In genomic region chr14:103880334-103880985, GRCh38 we compare ENCODE assay signal across 8 cellular contexts. TPM values are rescaled to one million over a fixed set of nuclear protein-coding genes. Genes with fewer than 3 reads are reported as not detected.
DNase-seq lines count a peak whose midpoint lies in the region; ATAC-seq, FAIRE-seq and TF ChIP-seq lines count a peak whose summit lies in the region.

No MANE protein-coding gene starts in this region.

- no peaks in the 10 kb centered on the region for H3K9me3 Mint-ChIP-seq in activated T-helper 1 cell treated with anti-CD3 and anti-CD28 coated beads, Interleukin-12 subunit alpha, Interleukin-12 subunit beta, Interleukin-2, Interleukin-4 antibody, amounts not matched to agents 30 ng/mL and 10 ng/mL and 1 ng/mL, durations not matched to agents 14 hours and 24 hours and 36 hours

- H3K9ac ChIP-seq in rectal smooth muscle tissue (ENCODE audit: low read length), result peak overlapping the region; percentile 27

- H3K27me3 ChIP-seq in HL-60 (ENCODE audit: insufficient read depth, poor library complexity, severe bottlenecking) (peaks cover 28% of the 10 kb centered on the region), rectal smooth muscle tissue (ENCODE audit: control insufficient read depth, insufficient read depth, low read length) (no peaks in the 10 kb centered on the region)

- H3K4me1 ChIP-seq in rectal smooth muscle tissue (ENCODE audit: control insufficient read depth, insufficient read depth, low read length), result peaks cover 27% of the 10 kb centered on the region

- DNase-seq in AG09309 (ENCODE audit: low read depth), result peak; percentile 31
- peak in 1 of 2 experiments; percentile 75 for DNase-seq in HL-60 (ENCODE audit: low read depth in 1 of 2, low spot score in 1 of 2)
- no peak for DNase-seq in activated T-helper 1 cell treated with anti-CD3 and anti-CD28 coated beads, Interleukin-12 subunit alpha, Interleukin-12 subunit beta, Interleukin-2, Interleukin-4 antibody, amounts not matched to agents 30 ng/mL and 10 ng/mL and 1 ng/mL, durations not matched to agents 14 hours and 24 hours and 36 hours (ENCODE audit: low spot score)
- DNase-seq in glomerular visceral epithelial cell (ENCODE audit: extremely low spot score), result peak; percentile 90
- DNase-seq in GM12892 (ENCODE audit: insufficient read length), result no peak
- no peak for DNase-seq in activated CD4-positive, alpha-beta T cell treated with anti-CD3 and anti-CD28 coated beads, Interleukin-2, amount 50 U/mL, for 4 hours

- peaks cover 2% of the 10 kb centered on the region for H3K27me3 Mint-ChIP-seq in activated T-helper 1 cell treated with anti-CD3 and anti-CD28 coated beads, Interleukin-12 subunit alpha, Interleukin-12 subunit beta, Interleukin-2, Interleukin-4 antibody, amounts not matched to agents 30 ng/mL and 10 ng/mL and 1 ng/mL, durations not matched to agents 14 hours and 24 hours and 36 hours (ENCODE audit: insufficient read depth)

- no peak for TF ChIP-seq POLR2A in GM12892 (IDR thresholded peaks at IDR 0.05; ENCODE audit: low read depth, low read length)

- H3K27ac ChIP-seq in HL-60 (replicated peaks) (no peak overlapping the region), rectal smooth muscle tissue (ENCODE audit: low read depth, low read length) (no peak overlapping the region)

- H3K4me1 Mint-ChIP-seq in activated T-helper 1 cell treated with anti-CD3 and anti-CD28 coated beads, Interleukin-12 subunit alpha, Interleukin-12 subunit beta, Interleukin-2, Interleukin-4 antibody, amounts not matched to agents 30 ng/mL and 10 ng/mL and 1 ng/mL, durations not matched to agents 14 hours and 24 hours and 36 hours (ENCODE audit: low read depth), result peaks cover 5% of the 10 kb centered on the region

- peak overlapping the region; percentile 42 for H3K4me3 Mint-ChIP-seq in activated T-helper 1 cell treated with anti-CD3 and anti-CD28 coated beads, Interleukin-12 subunit alpha, Interleukin-12 subunit beta, Interleukin-2, Interleukin-4 antibody, amounts not matched to agents 30 ng/mL and 10 ng/mL and 1 ng/mL, durations not matched to agents 14 hours and 24 hours and 36 hours

- TF ChIP-seq CTCF in AG09309 (IDR thresholded peaks at IDR 0.05; ENCODE audit: control insufficient read depth, insufficient read depth, low read depth, low read length, missing control alignments) (no peak), HL-60 (IDR thresholded peaks at IDR 0.05; ENCODE audit: insufficient read depth, low read length) (no peak)

- no peak overlapping the region for H3K27ac Mint-ChIP-seq in activated T-helper 1 cell treated with anti-CD3 and anti-CD28 coated beads, Interleukin-12 subunit alpha, Interleukin-12 subunit beta, Interleukin-2, Interleukin-4 antibody, amounts not matched to agents 30 ng/mL and 10 ng/mL and 1 ng/mL, durations not matched to agents 14 hours and 24 hours and 36 hours

- no peak for ATAC-seq in GM19023 (IDR thresholded peaks at IDR 0.05; ENCODE audit: unreplicated experiment)

- no peak for FAIRE-seq in GM12892 (lab: Jason Lieb, UNC)

- H3K36me3 Mint-ChIP-seq in activated T-helper 1 cell treated with anti-CD3 and anti-CD28 coated beads, Interleukin-12 subunit alpha, Interleukin-12 subunit beta, Interleukin-2, Interleukin-4 antibody, amounts not matched to agents 30 ng/mL and 10 ng/mL and 1 ng/mL, durations not matched to agents 14 hours and 24 hours and 36 hours (ENCODE audit: low read depth), result no peaks in the 10 kb centered on the region

- intact Hi-C loops in activated T-helper 1 cell treated with anti-CD3 and anti-CD28 coated beads, Interleukin-12 subunit alpha, Interleukin-12 subunit beta, Interleukin-2, Interleukin-4 antibody, amounts not matched to agents 30 ng/mL and 10 ng/mL and 1 ng/mL, durations not matched to agents 14 hours and 24 hours and 36 hours (cut with micrococcal nuclease), result no loop called here

- no peaks in the 10 kb centered on the region for H3K36me3 ChIP-seq in rectal smooth muscle tissue (ENCODE audit: control insufficient read depth, insufficient read depth, low read length)

- H3K4me3 ChIP-seq in AG09309 (ENCODE audit: control insufficient read depth, low read depth, low read length) (no peak overlapping the region; the same call in none of the 2 replicates), HL-60 (replicated peaks; ENCODE audit: insufficient read depth, low read length) (0 out of 2 replicates have a peak overlapping the region, but pooled peaks have one; percentile 7), rectal smooth muscle tissue (ENCODE audit: low read length) (peak overlapping the region; percentile 64)

RNA-seq across cellular contexts. Expression of gene PPP1R13B, which starts 33.1 kb away (rescaled TPM):
- 9.6 and 9.8 TPM in 2 replicates for total RNA-seq in activated T-helper 1 cell treated with anti-CD3 and anti-CD28 coated beads, Interleukin-12 subunit alpha, Interleukin-12 subunit beta, Interleukin-2, Interleukin-4 antibody, amounts not matched to agents 30 ng/mL and 10 ng/mL and 1 ng/mL, durations not matched to agents 14 hours and 24 hours and 36 hours
- polyA plus RNA-seq in GM12892 (2012; ENCODE audit: missing spikeins), result 3.6 TPM

RNA-seq across cellular contexts. Expression of gene TDRD9, which starts 47.8 kb away (rescaled TPM):
- not detected in 2 replicates for total RNA-seq in activated T-helper 1 cell treated with anti-CD3 and anti-CD28 coated beads, Interleukin-12 subunit alpha, Interleukin-12 subunit beta, Interleukin-2, Interleukin-4 antibody, amounts not matched to agents 30 ng/mL and 10 ng/mL and 1 ng/mL, durations not matched to agents 14 hours and 24 hours and 36 hours
- not detected for polyA plus RNA-seq in GM12892 (2012; ENCODE audit: missing spikeins)

Comparison
In these comparisons a context has a peak if more than half of its experiments do, and no peak if none do; other contexts are left out.
1. DNase-seq: peak in AG09309 (single experiment) and glomerular visceral epithelial cell (single experiment); none in activated T-helper 1 cell treated with anti-CD3 and anti-CD28 coated beads, Interleukin-12 subunit alpha, Interleukin-12 subunit beta, Interleukin-2, Interleukin-4 antibody, amounts not matched to agents 30 ng/mL and 10 ng/mL and 1 ng/mL, durations not matched to agents 14 hours and 24 hours and 36 hours (single experiment), GM12892 (single experiment) and activated CD4-positive, alpha-beta T cell treated with anti-CD3 and anti-CD28 coated beads, Interleukin-2, amount 50 U/mL, for 4 hours (0 of 2).